9 cellular contexts compared by ENCODE assay signal in the genomic region with DNA sequence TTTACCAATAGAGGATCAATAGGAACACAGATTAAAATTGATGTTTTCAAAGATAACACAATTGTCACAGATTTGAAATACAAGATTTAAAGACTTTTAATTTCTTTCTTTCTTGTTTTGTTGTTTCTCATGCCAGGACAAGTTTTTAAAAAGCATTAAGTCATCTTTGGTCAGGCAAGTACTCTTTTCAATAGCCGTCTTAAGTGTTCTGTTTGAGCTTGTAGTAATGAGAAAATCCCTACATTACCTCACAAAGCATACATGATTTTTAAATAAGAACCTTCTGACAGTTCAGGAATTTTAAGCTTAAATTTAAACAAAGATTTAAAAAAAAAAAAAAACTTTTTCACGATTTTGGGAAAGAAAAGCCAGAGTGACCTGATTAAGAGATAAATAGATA.
"Had no signal": no experiment of that assay in that cellular context is flagged by ENCODE, and none has a peak within 500 bp of the region (broad histone marks: within the 10 kb centered on the region; RNA-seq: fewer than 3 reads in every experiment).

No MANE protein-coding gene starts in this region.

- H3K36me3 ChIP-seq: HAP-1 had no signal

- DNase-seq: GOT3, H7, HFFc6, IMR-90, KG1 had no signal

- H3K4me3 ChIP-seq: HAP-1, K562 had no signal

- FAIRE-seq: HTR-8/SVneo, K562 had no signal

- ATAC-seq: HCT116, K562 had no signal
